19 cellular contexts compared by ENCODE assay signal in genomic region chr3:178291555-178291954, GRCh38.
"Had no signal": no experiment of that assay in that cellular context is flagged by ENCODE, and none has a peak within 500 bp of the region (broad histone marks: within the 10 kb centered on the region; RNA-seq: fewer than 3 reads in every experiment).

No MANE protein-coding gene starts in this region.

- DNase-seq: activated CD4-positive, alpha-beta T cell treated with anti-CD3 and anti-CD28 coated beads, Interleukin-2, amount 50 U/mL, for 48 hours; activated gamma-delta T cell; heart left ventricle; kidney glomerular epithelial cell; left ventricle myocardium superior; mesendoderm; naive thymus-derived CD4-positive, alpha-beta T cell; nucleus accumbens; stimulated activated CD4-positive, alpha-beta T cell treated with anti-CD3 and anti-CD28 coated beads, Interleukin-2, amount 100 ng/mL, for 24 hours; stimulated activated naive CD8-positive, alpha-beta T cell treated with anti-CD3 and anti-CD28 coated beads, Interleukin-15, Interleukin-2, amounts not matched to agents 100 U/mL and 50 U/mL, for 24 hours; SW 1271; T-helper 2 cell had no signal

- H3K4me1 ChIP-seq: gastroesophageal sphincter, prostate gland, right atrium auricular region, tibial nerve had no signal

- H3K4me1 Mint-ChIP-seq: naive thymus-derived CD4-positive, alpha-beta T cell had no signal

- H3K4me3 Mint-ChIP-seq: naive thymus-derived CD4-positive, alpha-beta T cell had no signal

- H3K27me3 Mint-ChIP-seq: naive thymus-derived CD4-positive, alpha-beta T cell had no signal

- H3K27ac Mint-ChIP-seq: activated naive CD4-positive, alpha-beta T cell treated with anti-CD3 and anti-CD28 coated beads, Interleukin-2, amount 50 U/mL, for 72 hours; naive thymus-derived CD4-positive, alpha-beta T cell had no signal

- ATAC-seq: activated naive CD4-positive, alpha-beta T cell treated with anti-CD3 and anti-CD28 coated beads, Interleukin-2, amount 50 U/mL, for 72 hours; gastroesophageal sphincter; heart left ventricle; left ventricle myocardium superior; naive thymus-derived CD4-positive, alpha-beta T cell; stimulated activated naive CD8-positive, alpha-beta T cell treated with anti-CD3 and anti-CD28 coated beads, Interleukin-15, Interleukin-2, amounts not matched to agents 100 U/mL and 50 U/mL, for 24 hours had no signal

- H3K36me3 ChIP-seq: cardiac muscle cell, gastroesophageal sphincter, heart left ventricle, prostate gland, right atrium auricular region, tibial nerve had no signal

- H3K4me3 ChIP-seq: cardiac muscle cell, coronary artery, gastroesophageal sphincter, heart left ventricle, prostate gland, right atrium auricular region, tibial nerve had no signal

- H3K27ac ChIP-seq: cardiac muscle cell, coronary artery, gastroesophageal sphincter, heart left ventricle, right atrium auricular region, tibial nerve had no signal

- H3K9me3 ChIP-seq: gastroesophageal sphincter, heart left ventricle, prostate gland, right atrium auricular region, tibial nerve had no signal

- H3K27me3 ChIP-seq: cardiac muscle cell, gastroesophageal sphincter, heart left ventricle, right atrium auricular region, tibial nerve had no signal
